17 cellular contexts compared by ENCODE assay signal in genomic region chr1:162028726-162029125, GRCh38. TPM values are rescaled to one million over a fixed set of nuclear protein-coding genes. Genes with fewer than 3 reads are reported as not detected.
DNase-seq lines count a peak whose midpoint lies in the region; ATAC-seq and TF ChIP-seq lines count a peak whose summit lies in the region.
"Had no signal": no experiment of that assay in that cellular context is flagged by ENCODE, and none has a peak within 500 bp of the region (broad histone marks: within the 10 kb centered on the region; RNA-seq: fewer than 3 reads in every experiment).

No MANE protein-coding gene starts in this region.

- H3K36me3 Mint-ChIP-seq in T-helper 2 cell treated with Interferon-gamma antibody and Interleukin-4, amounts not matched to agents 5 μg/mL and 100 μg/mL, for 36 hours (ENCODE audit: low read depth) = no peaks in the 10 kb centered on the region
- H3K36me3 Mint-ChIP-seq: CD4-positive, CD25-positive, alpha-beta regulatory T cell had no signal

- ATAC-seq in GM18505 (IDR thresholded peaks at IDR 0.05; ENCODE audit: unreplicated experiment) (peak; percentile 70), HG02798 (IDR thresholded peaks at IDR 0.05; ENCODE audit: poor library complexity, unreplicated experiment) (peak; percentile 44), lower lobe of right lung (peak; percentile 42)

- TF ChIP-seq CTCF in lower lobe of right lung (IDR thresholded peaks at IDR 0.05) = no peak
- no peak for TF ChIP-seq CTCF in spleen (IDR thresholded peaks at IDR 0.05 in 8 of 11, conservative IDR thresholded peaks at IDR 0.05 in 3 of 11)

- no peak overlapping the region for H3K4me3 Mint-ChIP-seq in T-helper 2 cell treated with Interferon-gamma antibody and Interleukin-4, amounts not matched to agents 5 μg/mL and 100 μg/mL, for 36 hours
- H3K4me3 Mint-ChIP-seq: CD4-positive, CD25-positive, alpha-beta regulatory T cell had no signal

- DNase-seq in NOMO-1 treated with dmso at 0.1 percent for 144 hours (lab: John Stamatoyannopoulos, UW; ENCODE audit: unreplicated experiment) = peak; percentile 68
- no peak for DNase-seq in lower lobe of right lung
- DNase-seq in T-helper 2 cell treated with Interferon-gamma antibody and Interleukin-4, amounts not matched to agents 5 μg/mL and 100 μg/mL, for 36 hours (ENCODE audit: low spot score) = no peak
- DNase-seq in COLO668 (lab: John Stamatoyannopoulos, UW; ENCODE audit: unreplicated experiment) = no peak
- no peak for DNase-seq in NCI-H2081 treated with DMSO at 0.1 percent for 48 hours (lab: John Stamatoyannopoulos, UW)
- DNase-seq in spleen = no peak
- DNase-seq: activated CD4-positive, alpha-beta T cell treated with anti-CD3 and anti-CD28 coated beads for 48 hours; activated naive CD4-positive, alpha-beta T cell treated with Interleukin-2 at 50 U/mL for 16 hours; CD4-positive, CD25-positive, alpha-beta regulatory T cell; GM23248; islet precursor cell; NCI-H2029; occipital lobe; stimulated activated CD4-positive, alpha-beta T cell treated with anti-CD3 and anti-CD28 coated beads, Interleukin-2, amount 100 ng/mL, for 24 hours had no signal

- 37 to 50% (median 41%) methylated on average over 6 of the region's 6 CpGs for WGBS in spleen, 5 donors

- peaks cover 15% of the 10 kb centered on the region for H3K4me1 ChIP-seq in lower lobe of right lung
- peaks cover 0 to 11% (median 8%) of the 10 kb centered on the region in 6 donors for H3K4me1 ChIP-seq in spleen

- intact Hi-C loops in lower lobe of right lung (cut with DNase I) (no loop called here), spleen (cut with DNase I; ENCODE audit: low total_unique reads) (no loop called here)

- H3K9me3 Mint-ChIP-seq in T-helper 2 cell treated with Interferon-gamma antibody and Interleukin-4, amounts not matched to agents 5 μg/mL and 100 μg/mL, for 36 hours = no peaks in the 10 kb centered on the region
- H3K9me3 Mint-ChIP-seq: CD4-positive, CD25-positive, alpha-beta regulatory T cell had no signal

- H3K27ac Mint-ChIP-seq in T-helper 2 cell treated with Interferon-gamma antibody and Interleukin-4, amounts not matched to agents 5 μg/mL and 100 μg/mL, for 36 hours = no peak overlapping the region
- H3K27ac Mint-ChIP-seq: CD4-positive, CD25-positive, alpha-beta regulatory T cell had no signal

- H3K27me3 Mint-ChIP-seq in T-helper 2 cell treated with Interferon-gamma antibody and Interleukin-4, amounts not matched to agents 5 μg/mL and 100 μg/mL, for 36 hours (ENCODE audit: low read depth) = peaks cover 60% of the 10 kb centered on the region

- H3K4me3 ChIP-seq in lower lobe of right lung = no peak overlapping the region
- H3K4me3 ChIP-seq in spleen = no peak overlapping the region
- H3K4me3 ChIP-seq: GM23248 had no signal

- H3K27me3 ChIP-seq in lower lobe of right lung (ENCODE audit: low read depth) (peaks cover 26% of the 10 kb centered on the region), spleen (replicated peaks in 1 of 7) (peaks cover 0 to 62% (median 9%) of the 10 kb centered on the region in 7 donors)

- H3K27ac ChIP-seq in lower lobe of right lung = no peak overlapping the region
- no peak overlapping the region for H3K27ac ChIP-seq in spleen
- H3K27ac ChIP-seq: GM23248, RWPE1 had no signal

- H3K36me3 ChIP-seq in lower lobe of right lung (no peaks in the 10 kb centered on the region), spleen (no peaks in the 10 kb centered on the region)

- H3K9me3 ChIP-seq in lower lobe of right lung = no peaks in the 10 kb centered on the region
- H3K9me3 ChIP-seq in spleen = no peaks in the 10 kb centered on the region

- H3K4me1 Mint-ChIP-seq in T-helper 2 cell treated with Interferon-gamma antibody and Interleukin-4, amounts not matched to agents 5 μg/mL and 100 μg/mL, for 36 hours (ENCODE audit: low read depth) = peaks cover 6% of the 10 kb centered on the region

- TF ChIP-seq POLR2A in GM18505 (IDR thresholded peaks at IDR 0.05; ENCODE audit: borderline replicate concordance, extremely low read depth, insufficient read depth, insufficient read length) = no peak
- TF ChIP-seq POLR2A in spleen (IDR thresholded peaks at IDR 0.05) = no peak

RNA-seq across cellular contexts. Expression of gene OLFML2B, which starts 5.1 kb away (rescaled TPM):
- total RNA-seq in lower lobe of right lung (19.1 TPM), spleen (10 to 100 TPM in 6 of 7 donors, 1 to 10 TPM in 1; 6.5 to 39.7 (median 17.9) TPM)
- polyA plus RNA-seq in spleen = 1 to 10 TPM; 3.0 to 3.5 (median 3.3) TPM
- total RNA-seq: CD4-positive, CD25-positive, alpha-beta regulatory T cell had no signal

RNA-seq across cellular contexts. Expression of gene NOS1AP, which starts 40.8 kb away (rescaled TPM):
- 3.6 TPM for total RNA-seq in lower lobe of right lung
- total RNA-seq in spleen = 1 to 10 TPM in 2 of 7 donors, under 1 TPM in 5; 0.23 to 1.7 (median 0.61) TPM
- under 1 TPM in 1 of 3 donors, not detected in 2; 0.16 TPM for polyA plus RNA-seq in spleen
- total RNA-seq: CD4-positive, CD25-positive, alpha-beta regulatory T cell; GM23248 had no signal
- polyA plus RNA-seq: CD4-positive, CD25-positive, alpha-beta regulatory T cell had no signal
